In genomic region chr13:48334534-48335127, GRCh38 we compare ENCODE assay signal across 8 cellular contexts. TPM values are rescaled to one million over a fixed set of nuclear protein-coding genes. Genes with fewer than 3 reads are reported as not detected.
DNase-seq lines count a peak whose midpoint lies in the region; ATAC-seq and TF ChIP-seq lines count a peak whose summit lies in the region.

No MANE protein-coding gene starts in this region.

- peak in 2 of 3 donors; percentile 64 to 66 for TF ChIP-seq CTCF in breast epithelium (IDR thresholded peaks at IDR 0.05)
- TF ChIP-seq CTCF in left lung (IDR thresholded peaks at IDR 0.05), result peak; percentile 30 to 41
- TF ChIP-seq CTCF in nephron progenitor cell (IDR thresholded peaks at IDR 0.05), result no peak

- H3K36me3 ChIP-seq in breast epithelium, result no peaks in the 10 kb centered on the region
- H3K36me3 ChIP-seq in left lung, result peaks cover 0 to 14% of the 10 kb centered on the region in 2 donors

- intact Hi-C loops in breast epithelium (cut with DNase I; ENCODE audit: low total_unique reads) (no loop called here), left lung (cut with DNase I) (loop anchor here in 1 of 2 donors (5.0 kb wide), 1 partner anchor 248 kb away; no protein-coding TSS in a partner anchor)

- H3K36me3 Mint-ChIP-seq in nephron progenitor cell (ENCODE audit: low read depth), result peaks cover 48% of the 10 kb centered on the region

- TF ChIP-seq POLR2A in breast epithelium (IDR thresholded peaks at IDR 0.05), result no peak

- H3K27ac ChIP-seq in breast epithelium, result peak overlapping the region in 1 of 2 donors; percentile 15
- H3K27ac ChIP-seq in left lung, result no peak overlapping the region

- H3K27me3 Mint-ChIP-seq in nephron progenitor cell (ENCODE audit: low read depth, poor library complexity), result peaks cover 3% of the 10 kb centered on the region

- H3K9me3 ChIP-seq in breast epithelium (peaks cover 0 to 7% of the 10 kb centered on the region in 2 donors), left lung (peaks cover 0 to 9% of the 10 kb centered on the region in 2 donors)

- ATAC-seq in left lung, result peak; percentile 84

- H3K4me3 Mint-ChIP-seq in nephron progenitor cell, result no peak overlapping the region

- no peaks in the 10 kb centered on the region for H3K4me1 Mint-ChIP-seq in nephron progenitor cell

- H3K27ac Mint-ChIP-seq in nephron progenitor cell, result no peak overlapping the region

- no peaks in the 10 kb centered on the region for H3K4me1 ChIP-seq in breast epithelium
- H3K4me1 ChIP-seq in left lung, result peaks cover 0 to 9% of the 10 kb centered on the region in 2 donors

- H3K9me3 Mint-ChIP-seq in nephron progenitor cell, result peaks cover 47% of the 10 kb centered on the region

- H3K27me3 ChIP-seq in breast epithelium, result no peaks in the 10 kb centered on the region
- no peaks in the 10 kb centered on the region for H3K27me3 ChIP-seq in left lung

- no peak overlapping the region for H3K4me3 ChIP-seq in breast epithelium
- no peak overlapping the region for H3K4me3 ChIP-seq in left lung

- DNase-seq in NOMO-1 treated with DMSO at 0.1 percent for 48 hours (lab: John Stamatoyannopoulos, UW; ENCODE audit: unreplicated experiment) (peak; percentile 42), NOMO-1 treated with dmso at 0.1 percent for 144 hours (lab: John Stamatoyannopoulos, UW; ENCODE audit: unreplicated experiment) (no peak), NCI-H1105 treated with DMSO at 0.1 percent for 48 hours (lab: John Stamatoyannopoulos, UW) (peak; percentile 50), breast epithelium (ENCODE audit: low spot score in 2 of 2) (no peak), left lung (no peak), nephron progenitor cell (no peak), HuH-7.5 (ENCODE audit: low spot score) (no peak)
- no peak for DNase-seq in activated naive CD4-positive, alpha-beta T cell treated with Interleukin-2 at 50 U/mL for 16 hours

RNA-seq across cellular contexts. Expression of gene RB1, which starts 31.1 kb away (rescaled TPM):
- 10 to 100 TPM; 24.0 to 45.2 (median 43.6) TPM for total RNA-seq in breast epithelium
- 10 to 100 TPM; 32.1 to 45.7 TPM for total RNA-seq in left lung

Comparison
In these comparisons a context has a peak if more than half of its experiments do, and no peak if none do; other contexts are left out.
1. DNase-seq: peak in NOMO-1 treated with DMSO at 0.1 percent for 48 hours (single experiment) and NCI-H1105 treated with DMSO at 0.1 percent for 48 hours (single experiment); none in NOMO-1 treated with dmso at 0.1 percent for 144 hours (single experiment), breast epithelium (0 of 2), left lung (0 of 2), activated naive CD4-positive, alpha-beta T cell treated with Interleukin-2 at 50 U/mL for 16 hours (single experiment), nephron progenitor cell (single experiment) and HuH-7.5 (single experiment).